ENCODE assay signal across 24 cellular contexts in the genomic region with DNA sequence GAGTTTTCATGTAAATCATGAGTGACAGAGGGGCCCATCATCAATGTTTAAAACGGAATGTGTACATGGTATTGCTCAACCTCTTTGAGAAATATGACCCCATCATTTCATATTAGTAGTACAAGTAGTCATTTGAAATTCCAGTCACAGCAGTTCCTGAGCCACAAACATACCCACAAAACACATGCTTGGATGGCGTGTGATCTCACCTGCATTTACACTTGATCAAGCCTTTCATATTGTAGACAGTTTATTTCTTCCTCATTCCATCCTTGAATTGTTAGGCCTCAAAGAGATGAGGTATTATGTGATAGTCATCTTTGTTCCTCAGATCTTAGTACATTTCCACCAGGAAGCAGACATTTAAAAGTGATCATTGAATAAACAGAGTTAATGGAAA.
"Had no signal": no experiment of that assay in that cellular context is flagged by ENCODE, and none has a peak within 500 bp of the region (broad histone marks: within the 10 kb centered on the region; RNA-seq: fewer than 3 reads in every experiment).

No MANE protein-coding gene starts in this region.

- H3K4me2 ChIP-seq: hepatocyte, neural progenitor cell had no signal

- H3K27ac ChIP-seq: hepatocyte, left ventricle myocardium inferior, neural progenitor cell, neutrophil, parathyroid adenoma, sigmoid colon, spleen, tibial nerve, upper lobe of left lung, vagina had no signal

- H3K9me3 ChIP-seq: left ventricle myocardium inferior, neutrophil, sigmoid colon, tibial nerve, vagina had no signal

- H3K27me3 ChIP-seq: hepatocyte, neural progenitor cell, neutrophil, sigmoid colon, spleen, tibial nerve, upper lobe of left lung, vagina had no signal

- DNase-seq: left ventricle myocardium inferior; mesendoderm; naive B cell; natural killer cell; nephron progenitor cell; occipital lobe; retina; right cardiac atrium; sigmoid colon; small intestine; spleen; stimulated activated CD4-positive, alpha-beta T cell treated with anti-CD3 and anti-CD28 coated beads, Interleukin-4, amount 100 ng/mL, for 24 hours; stimulated activated naive CD4-positive, alpha-beta T cell; stimulated activated naive CD8-positive, alpha-beta T cell treated with anti-CD3 and anti-CD28 coated beads, Interleukin-15, amount 100 ng/mL, for 72 hours; substantia nigra; upper lobe of left lung had no signal

- H3K36me3 ChIP-seq: left ventricle myocardium inferior, neural progenitor cell, neutrophil, sigmoid colon, spleen, tibial nerve, upper lobe of left lung, vagina had no signal

- H3K9ac ChIP-seq: neural progenitor cell, parathyroid adenoma had no signal

- H3K4me1 ChIP-seq: left ventricle myocardium inferior, neural progenitor cell, parathyroid adenoma, sigmoid colon, spleen, tibial nerve, upper lobe of left lung, vagina had no signal

- H3K4me3 ChIP-seq: hepatocyte, left ventricle myocardium inferior, lung, neural progenitor cell, sigmoid colon, spleen, tibial nerve, upper lobe of left lung, vagina had no signal

- H2AFZ ChIP-seq: hepatocyte, neural progenitor cell, parathyroid adenoma had no signal

- ATAC-seq: natural killer cell; right cardiac atrium; stimulated activated effector memory CD8-positive, alpha-beta T cell treated with anti-CD3 and anti-CD28 coated beads, Interleukin-12 subunit alpha, Interleukin-12 subunit beta, amount 100 ng/mL, for 72 hours; stimulated activated naive CD8-positive, alpha-beta T cell treated with anti-CD3 and anti-CD28 coated beads, Interleukin-15, amount 100 ng/mL, for 72 hours had no signal
